ENCODE assay signal across 13 cellular contexts in the genomic region with DNA sequence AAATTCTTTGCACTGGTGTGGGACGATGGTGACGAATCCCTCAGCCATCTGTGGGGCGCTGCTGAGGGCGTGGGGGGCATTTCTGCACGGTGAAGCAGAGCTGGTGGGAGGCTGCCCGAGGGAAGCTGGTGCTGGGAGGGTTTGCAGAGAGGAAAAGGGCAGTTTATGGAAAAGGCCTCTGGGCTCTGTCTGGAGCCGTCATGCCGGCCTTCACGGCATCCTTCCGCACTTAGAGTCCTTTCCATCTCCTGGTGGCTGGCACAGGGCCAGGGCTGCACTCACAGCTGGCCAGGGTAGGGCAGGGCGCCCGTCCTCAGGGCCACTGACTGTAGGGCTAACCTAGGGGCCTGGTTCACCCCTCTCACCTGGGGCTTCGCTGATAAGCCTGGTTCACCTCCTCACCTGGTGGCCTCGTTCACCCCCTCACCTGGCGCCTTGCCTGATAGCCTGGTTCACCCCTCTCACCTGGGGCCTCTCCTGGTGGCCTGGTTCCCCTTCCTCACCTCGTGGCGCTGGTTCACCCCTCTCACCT. TPM values are rescaled to one million over a fixed set of nuclear protein-coding genes. Genes with fewer than 3 reads are reported as not detected.
DNase-seq lines count a peak whose midpoint lies in the region; ATAC-seq and TF ChIP-seq lines count a peak whose summit lies in the region.
"Had no signal": no experiment of that assay in that cellular context is flagged by ENCODE, and none has a peak within 500 bp of the region (broad histone marks: within the 10 kb centered on the region; RNA-seq: fewer than 3 reads in every experiment).

No MANE protein-coding gene starts in this region.

- TF ChIP-seq CTCF in thoracic aorta (IDR thresholded peaks at IDR 0.05): no peak

- peak; percentile 66 for DNase-seq in NCI-H748 (lab: John Stamatoyannopoulos, UW; ENCODE audit: unreplicated experiment)
- DNase-seq in NCI-H748 treated with DMSO at 0.1 percent for 48 hours (lab: John Stamatoyannopoulos, UW): no peak
- peak; percentile 74 to 84 for DNase-seq in SHP77 (lab: John Stamatoyannopoulos, UW)
- no peak for DNase-seq in left ventricle myocardium superior
- DNase-seq in thoracic aorta (ENCODE audit: low spot score): no peak
- DNase-seq in epidermal melanocyte (ENCODE audit: insufficient read length, low spot score): no peak
- DNase-seq: activated CD4-positive, alpha-beta T cell treated with anti-CD3 and anti-CD28 coated beads for 4 hours; aorta; CD4-positive, CD25-positive, alpha-beta regulatory T cell; NCI-H226; stimulated activated naive CD8-positive, alpha-beta T cell treated with anti-CD3 and anti-CD28 coated beads, Interleukin-15, amount 100 ng/mL, for 72 hours had no signal

- peak overlapping the region; percentile 68 for H3K4me3 ChIP-seq in thoracic aorta

- no peaks in the 10 kb centered on the region for H3K36me3 ChIP-seq in thoracic aorta

- intact Hi-C loops in left ventricle myocardium superior (cut with micrococcal nuclease): loop anchor here (10.0 kb wide), 1 partner anchor 233 kb away; no protein-coding TSS in a partner anchor

- H3K9me3 ChIP-seq in thoracic aorta: no peaks in the 10 kb centered on the region

- ATAC-seq in left ventricle myocardium superior (peak; percentile 33), thoracic aorta (ENCODE audit: insufficient number of reproducible peaks, low FRiP score, low read depth) (no peak), GM21423 (IDR thresholded peaks at IDR 0.05; ENCODE audit: unreplicated experiment) (no peak), GM19023 (IDR thresholded peaks at IDR 0.05; ENCODE audit: unreplicated experiment) (no peak)

- H3K4me1 ChIP-seq in thoracic aorta (ENCODE audit: control insufficient read depth in 1 of 2, low read depth in 2 of 2): peaks cover 19 to 30% of the 10 kb centered on the region in 2 donors

- no peak overlapping the region for H3K27ac ChIP-seq in thoracic aorta

- peaks cover 8% of the 10 kb centered on the region for H3K27me3 ChIP-seq in thoracic aorta (replicated peaks; ENCODE audit: insufficient read depth)

RNA-seq across cellular contexts. Expression of a gene that starts 0.6 kb away (rescaled TPM):
- total RNA-seq in left ventricle myocardium superior: 0.05 TPM
- 1 to 10 TPM; 1.4 to 3.7 TPM for total RNA-seq in thoracic aorta

RNA-seq across cellular contexts. Expression of a gene that starts 55.6 kb away (rescaled TPM):
- 10.5 TPM for total RNA-seq in left ventricle myocardium superior
- total RNA-seq in thoracic aorta: 10 to 100 TPM; 58.6 to 69.3 TPM

Comparison
In these comparisons a context has a peak if more than half of its experiments do, and no peak if none do; other contexts are left out.
1. DNase-seq: peak in NCI-H748 (single experiment) and SHP77 (2 of 2); none in NCI-H748 treated with DMSO at 0.1 percent for 48 hours (single experiment), left ventricle myocardium superior (single experiment), thoracic aorta (single experiment) and epidermal melanocyte (single experiment).